In the genomic region with DNA sequence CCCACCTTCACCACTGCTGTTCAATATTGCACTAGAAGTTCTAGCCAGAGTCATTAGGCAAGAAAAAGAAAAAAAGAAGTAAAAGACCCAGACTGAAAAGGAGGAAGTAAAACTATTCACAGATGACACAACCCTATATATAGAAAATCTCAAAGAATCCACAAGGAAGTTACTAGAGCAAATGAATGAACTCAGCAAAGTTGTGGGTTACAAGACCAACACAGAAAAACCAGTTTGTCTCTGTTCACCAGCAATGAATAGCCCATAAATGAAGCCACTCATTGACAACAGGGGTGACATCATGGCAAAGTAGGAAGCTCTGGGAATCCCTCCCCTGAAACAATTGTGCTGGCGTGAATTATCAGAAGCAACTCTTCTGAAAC, we compare ENCODE assay signal across 14 cellular contexts. TPM values are rescaled to one million over a fixed set of nuclear protein-coding genes. Genes with fewer than 3 reads are reported as not detected.
DNase-seq lines count a peak whose midpoint lies in the region; ATAC-seq, FAIRE-seq and TF ChIP-seq lines count a peak whose summit lies in the region.
"Had no signal": no experiment of that assay in that cellular context is flagged by ENCODE, and none has a peak within 500 bp of the region (broad histone marks: within the 10 kb centered on the region; RNA-seq: fewer than 3 reads in every experiment).

No MANE protein-coding gene starts in this region.

- no peaks in the 10 kb centered on the region for H3K27me3 ChIP-seq in right atrium auricular region

- peaks cover 8 to 14% of the 10 kb centered on the region in 2 donors for H3K27me3 Mint-ChIP-seq in natural killer cell (ENCODE audit: low read depth in 2 of 2)

- peak; percentile 20 for ATAC-seq in Right ventricle myocardium inferior
- peak; percentile 73 for ATAC-seq in HG03460 (IDR thresholded peaks at IDR 0.05; ENCODE audit: unreplicated experiment)
- no peak for ATAC-seq in HG03354 (IDR thresholded peaks at IDR 0.05; ENCODE audit: poor library complexity, severe bottlenecking, unreplicated experiment)
- ATAC-seq in natural killer cell: no peak

- peaks cover 0 to 8% of the 10 kb centered on the region in 2 donors for H3K4me1 ChIP-seq in right atrium auricular region
- no peaks in the 10 kb centered on the region for H3K4me1 ChIP-seq in kidney (ENCODE audit: control insufficient read depth in 1 of 2, insufficient read depth in 1 of 2, low read depth in 1 of 2, low read length in 2 of 2)

- DNase-seq in Right ventricle myocardium inferior (ENCODE audit: missing footprints): no peak
- DNase-seq in right atrium auricular region (ENCODE audit: low spot score): no peak
- DNase-seq in SK-MEL-5 (ENCODE audit: low read depth, low spot score): peak; percentile 5
- DNase-seq in central memory CD4-positive, alpha-beta T cell: no peak
- no peak for DNase-seq in kidney
- DNase-seq in natural killer cell: no peak
- DNase-seq: activated CD4-positive, CD25-positive, alpha-beta regulatory T cell; foreskin fibroblast; left cardiac atrium; NCI-H1694 had no signal

- H3K36me3 ChIP-seq in right atrium auricular region (no peaks in the 10 kb centered on the region), kidney (ENCODE audit: control insufficient read depth in 1 of 2, insufficient read depth in 2 of 2, low read length in 2 of 2) (no peaks in the 10 kb centered on the region)

- no peaks in the 10 kb centered on the region for H3K36me3 Mint-ChIP-seq in natural killer cell

- no peak overlapping the region for H3K27ac Mint-ChIP-seq in natural killer cell

- TF ChIP-seq CTCF in right atrium auricular region (IDR thresholded peaks at IDR 0.05) (no peak), kidney (IDR thresholded peaks at IDR 0.05; ENCODE audit: borderline replicate concordance, extremely low read depth, insufficient read depth) (no peak), natural killer cell (IDR thresholded peaks at IDR 0.05) (no peak)

- no peak overlapping the region for H3K4me3 Mint-ChIP-seq in natural killer cell

- no peak for FAIRE-seq in kidney (lab: Jason Lieb, UNC)
- FAIRE-seq: G401.6 had no signal

- H3K27ac ChIP-seq in right atrium auricular region: no peak overlapping the region
- H3K27ac ChIP-seq in kidney (ENCODE audit: low read depth in 2 of 2, low read length in 2 of 2): no peak overlapping the region

- intact Hi-C loops in Right ventricle myocardium inferior (cut with DNase I): no loop called here
- intact Hi-C loops in kidney (cut with DNase I): loop anchor here (10.0 kb wide), 1 partner anchor 145 kb away; no protein-coding TSS in a partner anchor
- intact Hi-C loops in natural killer cell (cut with micrococcal nuclease): no loop called here

- no peaks in the 10 kb centered on the region for H3K9me3 Mint-ChIP-seq in natural killer cell

- no peaks in the 10 kb centered on the region for H3K9me3 ChIP-seq in right atrium auricular region
- no peaks in the 10 kb centered on the region for H3K9me3 ChIP-seq in kidney (ENCODE audit: control insufficient read depth in 1 of 2, low read length in 2 of 2)

- H3K9ac ChIP-seq in kidney (ENCODE audit: low read length in 2 of 2): no peak overlapping the region

- no peaks in the 10 kb centered on the region for H3K4me1 Mint-ChIP-seq in natural killer cell

- in situ Hi-C loops in SK-MEL-5 (cut with HindIII; ENCODE audit: low pct_unique_long_range_greater_than_20kb, low sequenced_read_pairs): loop anchor here (25.0 kb wide), 1 partner anchor 112 kb away; no protein-coding TSS in a partner anchor

- H3K4me3 ChIP-seq in right atrium auricular region (no peak overlapping the region), kidney (ENCODE audit: low read length in 2 of 2) (no peak overlapping the region)

RNA-seq across cellular contexts. Expression of a gene that starts 4.6 kb away (rescaled TPM):
- total RNA-seq in Right ventricle myocardium inferior (not detected), right atrium auricular region (not detected), kidney (not detected), natural killer cell (not detected)
- not detected in 2 replicates for total RNA-seq in SK-MEL-5 (2014; rRNA removed; shearing (Covaris generic))
- not detected in 2 replicates for polyA plus RNA-seq in SK-MEL-5 (2015; cell fraction: cytosol; rRNA removed)
- polyA plus RNA-seq in SK-MEL-5 (2015; cell fraction: nucleus; rRNA removed): not detected in 2 replicates
- 0.60 TPM for polyA plus RNA-seq in kidney (ENCODE audit: insufficient read depth, low read depth, low replicate concordance)
- total RNA-seq: left cardiac atrium, RPMI7951 had no signal

RNA-seq across cellular contexts. Expression of a gene that starts 42.1 kb away (rescaled TPM):
- 33.0 TPM for total RNA-seq in Right ventricle myocardium inferior
- 10 to 100 TPM; 43.4 to 55.1 TPM for total RNA-seq in right atrium auricular region
- 20.4 and 23.5 TPM in 2 replicates for total RNA-seq in SK-MEL-5 (2014; rRNA removed; shearing (Covaris generic))
- polyA plus RNA-seq in SK-MEL-5 (2015; cell fraction: cytosol; rRNA removed): 24.6 and 26.4 TPM in 2 replicates
- polyA plus RNA-seq in SK-MEL-5 (2015; cell fraction: nucleus; rRNA removed): 32.6 and 34.9 TPM in 2 replicates
- total RNA-seq in kidney: 22.9 TPM
- 30.0 TPM for polyA plus RNA-seq in kidney (ENCODE audit: insufficient read depth, low read depth, low replicate concordance)
- total RNA-seq in natural killer cell: under 1 TPM; 0.23 to 0.38 (median 0.36) TPM

Comparison
In these comparisons a context has a peak if more than half of its experiments do, and no peak if none do; other contexts are left out.
1. ATAC-seq: peak in Right ventricle myocardium inferior (single experiment) and HG03460 (single experiment); none in HG03354 (single experiment) and natural killer cell (0 of 3).
2. RNA of a gene that starts 42.1 kb away (total RNA-seq): 43.4 to 55.1 TPM in right atrium auricular region, 33.0 TPM in Right ventricle myocardium inferior (single experiment), 20.4 to 23.5 TPM in SK-MEL-5 and 22.9 TPM in kidney (single experiment); 0.23 to 0.38 TPM in natural killer cell; every median in the first group is over 10 times any median in the second.